Comparison of ENCODE assay signal across 4 cellular contexts in the genomic region with DNA sequence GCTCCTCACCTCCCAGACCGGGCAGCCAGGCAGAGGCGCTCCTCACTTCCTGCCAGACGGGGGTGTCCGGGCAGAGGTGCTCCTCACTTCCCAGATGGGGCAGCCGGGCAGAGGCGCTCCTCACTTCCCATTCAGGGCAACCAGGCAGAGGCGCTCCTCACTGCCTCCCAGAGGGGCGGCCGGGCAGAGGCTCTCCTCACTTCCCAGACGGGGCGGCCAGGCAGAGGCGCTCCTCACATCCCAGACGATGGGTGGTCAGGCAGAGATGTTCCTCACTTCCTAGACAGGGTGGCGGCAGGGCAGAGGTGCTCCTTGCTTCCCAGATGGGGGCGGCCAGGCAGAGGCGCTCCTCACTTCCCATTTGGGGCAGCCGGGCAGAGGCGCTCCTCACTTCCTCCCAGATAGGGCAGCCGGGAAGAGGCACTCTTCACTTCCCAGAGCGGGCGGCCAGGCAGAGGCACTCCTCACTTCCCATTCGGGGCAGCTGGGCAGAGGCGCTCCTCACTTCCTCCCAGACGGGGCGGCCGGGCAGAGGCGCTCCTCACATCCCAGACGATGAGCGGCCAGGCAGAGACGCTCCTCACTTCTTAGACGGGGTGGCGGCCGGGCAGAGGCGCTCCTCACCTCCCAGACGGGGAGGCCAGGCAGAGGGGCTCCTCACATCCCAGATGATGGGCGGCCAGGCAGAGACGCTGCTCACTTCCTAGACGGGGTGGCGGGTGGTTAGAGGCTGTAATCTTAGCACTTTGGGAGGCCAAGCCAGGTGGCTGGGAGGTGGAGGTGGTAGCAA. TPM values are rescaled to one million over a fixed set of nuclear protein-coding genes. Genes with fewer than 3 reads are reported as not detected.
"Had no signal": no experiment of that assay in that cellular context is flagged by ENCODE, and none has a peak within 500 bp of the region (broad histone marks: within the 10 kb centered on the region; RNA-seq: fewer than 3 reads in every experiment).

No MANE protein-coding gene starts in this region.

RNA-seq across cellular contexts. Expression of gene RAB3C, which starts 18.6 kb away (rescaled TPM):
- total RNA-seq: mammary epithelial cell, myocyte had no signal
- polyA plus RNA-seq: immature natural killer cell, keratinocyte, mammary epithelial cell had no signal
